ENCODE assay signal across 1 cellular context in the genomic region with DNA sequence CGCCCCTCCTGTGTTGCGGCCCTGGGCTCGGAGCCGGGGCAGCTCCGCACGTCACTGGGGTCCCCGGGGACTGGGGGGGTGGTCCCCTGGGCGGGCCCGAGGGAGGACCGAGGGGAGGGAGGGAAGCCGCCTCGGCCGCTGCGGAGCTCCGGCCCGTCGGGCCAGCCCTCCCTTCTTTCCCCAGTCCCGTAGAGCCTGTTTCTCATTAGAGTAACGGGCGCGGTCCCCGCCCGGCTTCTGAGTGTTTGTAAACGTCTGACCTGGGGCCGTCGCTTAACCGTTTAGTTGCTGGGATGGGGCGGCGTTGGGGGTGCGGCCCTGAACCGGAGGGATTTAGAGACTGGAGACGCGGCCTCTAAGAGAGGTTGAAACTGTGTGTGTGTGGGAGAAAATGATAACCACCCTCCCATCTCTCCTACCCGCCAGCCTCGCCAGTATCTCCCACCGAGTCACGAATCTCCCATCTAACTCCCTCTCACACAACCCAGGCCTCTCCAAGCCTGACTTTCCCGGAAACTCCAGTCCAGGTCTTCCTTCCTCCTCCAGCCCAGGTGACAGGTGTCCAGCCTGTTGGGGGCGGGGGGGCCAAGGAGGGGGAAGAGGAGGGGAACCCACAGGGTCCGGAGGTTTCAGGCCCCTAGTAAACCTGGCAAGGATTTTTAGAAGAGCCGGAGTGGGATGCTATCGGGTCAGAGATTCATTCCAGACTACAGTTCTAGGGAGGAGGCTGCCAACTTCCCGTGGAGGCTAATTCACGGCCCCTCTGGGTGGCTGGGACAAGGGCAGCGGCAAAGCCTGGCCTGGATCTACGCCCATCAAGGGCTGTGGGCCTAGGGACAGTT.
TF ChIP-seq lines count a peak whose summit lies in the region.

No MANE protein-coding gene starts in this region.

TF ChIP-seq in HepG2, 621 proteins besides CTCF, POLR2A, EP300 and RAD21 (continued from another document and continues in another):
- 0 out of 2 replicates have a peak, but pooled peaks have one; percentile 8 for TF ChIP-seq RNF2 (conservative IDR thresholded peaks at IDR 0.05; ENCODE audit: low read depth)
- TF ChIP-seq DPF2 (CRISPR knock-in tag; IDR thresholded peaks at IDR 0.05; ENCODE audit: borderline replicate concordance, low read depth) = no peak; the same call in 1 of the 2 replicates
- TF ChIP-seq GFI1 (CRISPR knock-in tag; IDR thresholded peaks at IDR 0.05; ENCODE audit: borderline replicate concordance) = no peak
- peak; percentile 64 for TF ChIP-seq GZF1 (CRISPR knock-in tag; IDR thresholded peaks at IDR 0.05)
- 0 out of 2 replicates have a peak, but pooled peaks have one; percentile 40 for TF ChIP-seq JUN (CRISPR knock-in tag; IDR thresholded peaks at IDR 0.05)
- TF ChIP-seq SOX5 (CRISPR knock-in tag; IDR thresholded peaks at IDR 0.05; ENCODE audit: borderline replicate concordance) = no peak
- TF ChIP-seq ZSCAN29 (CRISPR knock-in tag; conservative IDR thresholded peaks at IDR 0.05) = peak; percentile 92
- TF ChIP-seq, protein P1, sequence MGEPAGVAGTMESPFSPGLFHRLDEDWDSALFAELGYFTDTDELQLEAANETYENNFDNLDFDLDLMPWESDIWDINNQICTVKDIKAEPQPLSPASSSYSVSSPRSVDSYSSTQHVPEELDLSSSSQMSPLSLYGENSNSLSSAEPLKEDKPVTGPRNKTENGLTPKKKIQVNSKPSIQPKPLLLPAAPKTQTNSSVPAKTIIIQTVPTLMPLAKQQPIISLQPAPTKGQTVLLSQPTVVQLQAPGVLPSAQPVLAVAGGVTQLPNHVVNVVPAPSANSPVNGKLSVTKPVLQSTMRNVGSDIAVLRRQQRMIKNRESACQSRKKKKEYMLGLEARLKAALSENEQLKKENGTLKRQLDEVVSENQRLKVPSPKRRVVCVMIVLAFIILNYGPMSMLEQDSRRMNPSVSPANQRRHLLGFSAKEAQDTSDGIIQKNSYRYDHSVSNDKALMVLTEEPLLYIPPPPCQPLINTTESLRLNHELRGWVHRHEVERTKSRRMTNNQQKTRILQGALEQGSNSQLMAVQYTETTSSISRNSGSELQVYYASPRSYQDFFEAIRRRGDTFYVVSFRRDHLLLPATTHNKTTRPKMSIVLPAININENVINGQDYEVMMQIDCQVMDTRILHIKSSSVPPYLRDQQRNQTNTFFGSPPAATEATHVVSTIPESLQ (CRISPR knock-in tag; conservative IDR thresholded peaks at IDR 0.05) = no peak
- peak; percentile 69 for TF ChIP-seq MAZ (IDR thresholded peaks at IDR 0.05; ENCODE audit: borderline replicate concordance, low read depth, low read length)
- TF ChIP-seq MAZ (CRISPR knock-in tag; IDR thresholded peaks at IDR 0.05; ENCODE audit: low read depth) = peak; percentile 80
- TF ChIP-seq, protein P2, sequence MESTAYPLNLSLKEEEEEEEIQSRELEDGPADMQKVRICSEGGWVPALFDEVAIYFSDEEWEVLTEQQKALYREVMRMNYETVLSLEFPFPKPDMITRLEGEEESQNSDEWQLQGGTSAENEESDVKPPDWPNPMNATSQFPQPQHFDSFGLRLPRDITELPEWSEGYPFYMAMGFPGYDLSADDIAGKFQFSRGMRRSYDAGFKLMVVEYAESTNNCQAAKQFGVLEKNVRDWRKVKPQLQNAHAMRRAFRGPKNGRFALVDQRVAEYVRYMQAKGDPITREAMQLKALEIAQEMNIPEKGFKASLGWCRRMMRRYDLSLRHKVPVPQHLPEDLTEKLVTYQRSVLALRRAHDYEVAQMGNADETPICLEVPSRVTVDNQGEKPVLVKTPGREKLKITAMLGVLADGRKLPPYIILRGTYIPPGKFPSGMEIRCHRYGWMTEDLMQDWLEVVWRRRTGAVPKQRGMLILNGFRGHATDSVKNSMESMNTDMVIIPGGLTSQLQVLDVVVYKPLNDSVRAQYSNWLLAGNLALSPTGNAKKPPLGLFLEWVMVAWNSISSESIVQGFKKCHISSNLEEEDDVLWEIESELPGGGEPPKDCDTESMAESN (CRISPR knock-in tag; conservative IDR thresholded peaks at IDR 0.05) = peak; percentile 68
- TF ChIP-seq SP2 (CRISPR knock-in tag; IDR thresholded peaks at IDR 0.05) = peak; percentile 5; the same call in 1 of the 2 replicates
- no peak for TF ChIP-seq ZNF143 (CRISPR knock-in tag; IDR thresholded peaks at IDR 0.05)
- TF ChIP-seq MTF1 (CRISPR knock-in tag; IDR thresholded peaks at IDR 0.05) = no peak
- TF ChIP-seq CREB1 (IDR thresholded peaks at IDR 0.05) = peak; percentile 28; the same call in 1 of the 2 replicates
- TF ChIP-seq CREB1 (CRISPR knock-in tag; IDR thresholded peaks at IDR 0.05) = no peak
- TF ChIP-seq ZNF782 (CRISPR knock-in tag; IDR thresholded peaks at IDR 0.05; ENCODE audit: borderline replicate concordance) = peak; percentile 73; the same call in 1 of the 2 replicates
- TF ChIP-seq ZNF263 (CRISPR knock-in tag; IDR thresholded peaks at IDR 0.05) = peak; percentile 46
- TF ChIP-seq ZNF337 (CRISPR knock-in tag; IDR thresholded peaks at IDR 0.05; ENCODE audit: borderline replicate concordance, low read depth) = peak; percentile 34; the same call in 1 of the 2 replicates
- TF ChIP-seq SMAD3 (CRISPR knock-in tag; IDR thresholded peaks at IDR 0.05) = peak; percentile 72; the same call in 1 of the 2 replicates
- TF ChIP-seq DNMT3B (CRISPR knock-in tag; conservative IDR thresholded peaks at IDR 0.05) = no peak
- TF ChIP-seq, protein P3, sequence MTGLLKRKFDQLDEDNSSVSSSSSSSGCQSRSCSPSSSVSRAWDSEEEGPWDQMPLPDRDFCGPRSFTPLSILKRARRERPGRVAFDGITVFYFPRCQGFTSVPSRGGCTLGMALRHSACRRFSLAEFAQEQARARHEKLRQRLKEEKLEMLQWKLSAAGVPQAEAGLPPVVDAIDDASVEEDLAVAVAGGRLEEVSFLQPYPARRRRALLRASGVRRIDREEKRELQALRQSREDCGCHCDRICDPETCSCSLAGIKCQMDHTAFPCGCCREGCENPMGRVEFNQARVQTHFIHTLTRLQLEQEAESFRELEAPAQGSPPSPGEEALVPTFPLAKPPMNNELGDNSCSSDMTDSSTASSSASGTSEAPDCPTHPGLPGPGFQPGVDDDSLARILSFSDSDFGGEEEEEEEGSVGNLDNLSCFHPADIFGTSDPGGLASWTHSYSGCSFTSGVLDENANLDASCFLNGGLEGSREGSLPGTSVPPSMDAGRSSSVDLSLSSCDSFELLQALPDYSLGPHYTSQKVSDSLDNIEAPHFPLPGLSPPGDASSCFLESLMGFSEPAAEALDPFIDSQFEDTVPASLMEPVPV (CRISPR knock-in tag; IDR thresholded peaks at IDR 0.05) = 0 out of 2 replicates have a peak, but pooled peaks have one; percentile 50
- TF ChIP-seq, protein P4, sequence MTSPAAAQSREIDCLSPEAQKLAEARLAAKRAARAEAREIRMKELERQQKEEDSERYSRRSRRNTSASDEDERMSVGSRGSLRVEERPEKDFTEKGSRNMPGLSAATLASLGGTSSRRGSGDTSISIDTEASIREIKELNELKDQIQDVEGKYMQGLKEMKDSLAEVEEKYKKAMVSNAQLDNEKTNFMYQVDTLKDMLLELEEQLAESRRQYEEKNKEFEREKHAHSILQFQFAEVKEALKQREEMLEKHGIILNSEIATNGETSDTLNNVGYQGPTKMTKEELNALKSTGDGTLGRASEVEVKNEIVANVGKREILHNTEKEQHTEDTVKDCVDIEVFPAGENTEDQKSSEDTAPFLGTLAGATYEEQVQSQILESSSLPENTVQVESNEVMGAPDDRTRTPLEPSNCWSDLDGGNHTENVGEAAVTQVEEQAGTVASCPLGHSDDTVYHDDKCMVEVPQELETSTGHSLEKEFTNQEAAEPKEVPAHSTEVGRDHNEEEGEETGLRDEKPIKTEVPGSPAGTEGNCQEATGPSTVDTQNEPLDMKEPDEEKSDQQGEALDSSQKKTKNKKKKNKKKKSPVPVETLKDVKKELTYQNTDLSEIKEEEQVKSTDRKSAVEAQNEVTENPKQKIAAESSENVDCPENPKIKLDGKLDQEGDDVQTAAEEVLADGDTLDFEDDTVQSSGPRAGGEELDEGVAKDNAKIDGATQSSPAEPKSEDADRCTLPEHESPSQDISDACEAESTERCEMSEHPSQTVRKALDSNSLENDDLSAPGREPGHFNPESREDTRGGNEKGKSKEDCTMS (CRISPR knock-in tag; conservative IDR thresholded peaks at IDR 0.05) = 0 out of 2 replicates have a peak, but pooled peaks have one; percentile 7
- TF ChIP-seq MTA3 (CRISPR knock-in tag; IDR thresholded peaks at IDR 0.05) = no peak
- no peak for TF ChIP-seq KAT7 (CRISPR knock-in tag; IDR thresholded peaks at IDR 0.05; ENCODE audit: borderline replicate concordance)
- TF ChIP-seq, protein P5, sequence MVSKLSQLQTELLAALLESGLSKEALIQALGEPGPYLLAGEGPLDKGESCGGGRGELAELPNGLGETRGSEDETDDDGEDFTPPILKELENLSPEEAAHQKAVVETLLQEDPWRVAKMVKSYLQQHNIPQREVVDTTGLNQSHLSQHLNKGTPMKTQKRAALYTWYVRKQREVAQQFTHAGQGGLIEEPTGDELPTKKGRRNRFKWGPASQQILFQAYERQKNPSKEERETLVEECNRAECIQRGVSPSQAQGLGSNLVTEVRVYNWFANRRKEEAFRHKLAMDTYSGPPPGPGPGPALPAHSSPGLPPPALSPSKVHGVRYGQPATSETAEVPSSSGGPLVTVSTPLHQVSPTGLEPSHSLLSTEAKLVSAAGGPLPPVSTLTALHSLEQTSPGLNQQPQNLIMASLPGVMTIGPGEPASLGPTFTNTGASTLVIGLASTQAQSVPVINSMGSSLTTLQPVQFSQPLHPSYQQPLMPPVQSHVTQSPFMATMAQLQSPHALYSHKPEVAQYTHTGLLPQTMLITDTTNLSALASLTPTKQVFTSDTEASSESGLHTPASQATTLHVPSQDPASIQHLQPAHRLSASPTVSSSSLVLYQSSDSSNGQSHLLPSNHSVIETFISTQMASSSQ (IDR thresholded peaks at IDR 0.05; ENCODE audit: low read depth) = no peak
- TF ChIP-seq, protein P5 (CRISPR knock-in tag; IDR thresholded peaks at IDR 0.05; ENCODE audit: borderline replicate concordance) = peak; percentile 37; the same call in 1 of the 2 replicates
- TF ChIP-seq ZBTB8A (CRISPR knock-in tag; IDR thresholded peaks at IDR 0.05; ENCODE audit: borderline replicate concordance, low read depth) = 0 out of 2 replicates have a peak, but pooled peaks have one; percentile 84
- TF ChIP-seq, protein P6, sequence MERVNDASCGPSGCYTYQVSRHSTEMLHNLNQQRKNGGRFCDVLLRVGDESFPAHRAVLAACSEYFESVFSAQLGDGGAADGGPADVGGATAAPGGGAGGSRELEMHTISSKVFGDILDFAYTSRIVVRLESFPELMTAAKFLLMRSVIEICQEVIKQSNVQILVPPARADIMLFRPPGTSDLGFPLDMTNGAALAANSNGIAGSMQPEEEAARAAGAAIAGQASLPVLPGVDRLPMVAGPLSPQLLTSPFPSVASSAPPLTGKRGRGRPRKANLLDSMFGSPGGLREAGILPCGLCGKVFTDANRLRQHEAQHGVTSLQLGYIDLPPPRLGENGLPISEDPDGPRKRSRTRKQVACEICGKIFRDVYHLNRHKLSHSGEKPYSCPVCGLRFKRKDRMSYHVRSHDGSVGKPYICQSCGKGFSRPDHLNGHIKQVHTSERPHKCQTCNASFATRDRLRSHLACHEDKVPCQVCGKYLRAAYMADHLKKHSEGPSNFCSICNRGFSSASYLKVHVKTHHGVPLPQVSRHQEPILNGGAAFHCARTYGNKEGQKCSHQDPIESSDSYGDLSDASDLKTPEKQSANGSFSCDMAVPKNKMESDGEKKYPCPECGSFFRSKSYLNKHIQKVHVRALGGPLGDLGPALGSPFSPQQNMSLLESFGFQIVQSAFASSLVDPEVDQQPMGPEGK (CRISPR knock-in tag; IDR thresholded peaks at IDR 0.05) = peak; percentile 94
- TF ChIP-seq PPARG (CRISPR knock-in tag; conservative IDR thresholded peaks at IDR 0.05) = no peak
- peak; percentile 44; the same call in 1 of the 2 replicates for TF ChIP-seq ARNT2 (CRISPR knock-in tag; IDR thresholded peaks at IDR 0.05; ENCODE audit: low read depth)
- TF ChIP-seq, protein P7, sequence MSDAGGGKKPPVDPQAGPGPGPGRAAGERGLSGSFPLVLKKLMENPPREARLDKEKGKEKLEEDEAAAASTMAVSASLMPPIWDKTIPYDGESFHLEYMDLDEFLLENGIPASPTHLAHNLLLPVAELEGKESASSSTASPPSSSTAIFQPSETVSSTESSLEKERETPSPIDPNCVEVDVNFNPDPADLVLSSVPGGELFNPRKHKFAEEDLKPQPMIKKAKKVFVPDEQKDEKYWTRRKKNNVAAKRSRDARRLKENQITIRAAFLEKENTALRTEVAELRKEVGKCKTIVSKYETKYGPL (CRISPR knock-in tag; IDR thresholded peaks at IDR 0.05) = 0 out of 2 replicates have a peak, but pooled peaks have one; percentile 9
- peak; percentile 71; the same call in 1 of the 2 replicates for TF ChIP-seq ZNF749 (CRISPR knock-in tag; IDR thresholded peaks at IDR 0.05; ENCODE audit: borderline replicate concordance)
- no peak for TF ChIP-seq DR1 (CRISPR knock-in tag; IDR thresholded peaks at IDR 0.05)
- peak; percentile 69 for TF ChIP-seq ZNF441 (CRISPR knock-in tag; IDR thresholded peaks at IDR 0.05; ENCODE audit: borderline replicate concordance)
- peak; percentile 54 for TF ChIP-seq PITX1 (CRISPR knock-in tag; IDR thresholded peaks at IDR 0.05)
- TF ChIP-seq NKX3-1 (CRISPR knock-in tag; IDR thresholded peaks at IDR 0.05) = no peak
- 0 out of 2 replicates have a peak, but pooled peaks have one; percentile 17 for TF ChIP-seq SMAD9 (CRISPR knock-in tag; IDR thresholded peaks at IDR 0.05)
- TF ChIP-seq, protein P8, sequence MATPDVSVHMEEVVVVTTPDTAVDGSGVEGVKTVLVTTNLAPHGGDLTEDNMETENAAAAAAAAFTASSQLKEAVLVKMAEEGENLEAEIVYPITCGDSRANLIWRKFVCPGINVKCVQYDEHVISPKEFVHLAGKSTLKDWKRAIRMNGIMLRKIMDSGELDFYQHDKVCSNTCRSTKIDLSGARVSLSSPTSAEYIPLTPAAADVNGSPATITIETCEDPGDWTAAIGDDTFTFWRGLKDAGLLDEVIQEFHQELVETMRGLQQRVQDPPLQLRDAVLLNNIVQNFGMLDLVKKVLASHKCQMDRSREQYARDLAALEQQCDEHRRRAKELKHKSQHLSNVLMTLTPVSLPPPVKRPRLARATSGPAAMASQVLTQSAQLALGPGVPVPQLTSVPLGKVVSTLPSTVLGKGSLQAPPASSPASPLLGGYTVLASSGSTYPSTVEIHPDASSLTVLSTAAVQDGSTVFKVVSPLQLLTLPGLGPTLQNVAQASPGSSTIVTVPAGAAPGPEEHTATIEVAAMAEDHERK (CRISPR knock-in tag; IDR thresholded peaks at IDR 0.05; ENCODE audit: low read depth) = no peak
- TF ChIP-seq TRIM24 (CRISPR knock-in tag; IDR thresholded peaks at IDR 0.05) = no peak
